ENCODE assay signal across 10 cellular contexts in genomic region chr13:29887030-29887557, GRCh38.
"Had no signal": no experiment of that assay in that cellular context is flagged by ENCODE, and none has a peak within 500 bp of the region (broad histone marks: within the 10 kb centered on the region; RNA-seq: fewer than 3 reads in every experiment).

No MANE protein-coding gene starts in this region.

- H3K27me3 Mint-ChIP-seq: activated naive CD8-positive, alpha-beta T cell treated with anti-CD3 and anti-CD28 coated beads, Interleukin-2, amount 10 ng/mL, durations not matched to agents 7 days and 5 days; effector memory CD8-positive, alpha-beta T cell; type B pancreatic cell had no signal

- H3K36me3 Mint-ChIP-seq: activated naive CD8-positive, alpha-beta T cell treated with anti-CD3 and anti-CD28 coated beads, Interleukin-2, amount 10 ng/mL, durations not matched to agents 7 days and 5 days; mesothelial cell of epicardium; type B pancreatic cell had no signal

- H3K27ac Mint-ChIP-seq: activated naive CD8-positive, alpha-beta T cell treated with anti-CD3 and anti-CD28 coated beads, Interleukin-2, amount 10 ng/mL, durations not matched to agents 7 days and 5 days; mesothelial cell of epicardium; type B pancreatic cell had no signal

- H3K9me3 Mint-ChIP-seq: activated naive CD8-positive, alpha-beta T cell treated with anti-CD3 and anti-CD28 coated beads, Interleukin-2, amount 10 ng/mL, durations not matched to agents 7 days and 5 days; effector memory CD8-positive, alpha-beta T cell; mesothelial cell of epicardium had no signal

- DNase-seq: activated naive CD8-positive, alpha-beta T cell treated with anti-CD3 and anti-CD28 coated beads, Interleukin-2, amount 10 ng/mL, durations not matched to agents 7 days and 5 days; aorta; dermis blood vessel endothelial cell; heart left ventricle; left cardiac atrium; lower lobe of right lung; pancreas had no signal

- ATAC-seq: heart left ventricle, left cardiac atrium, lower lobe of right lung, pancreas had no signal

- H3K4me3 Mint-ChIP-seq: activated naive CD8-positive, alpha-beta T cell treated with anti-CD3 and anti-CD28 coated beads, Interleukin-2, amount 10 ng/mL, durations not matched to agents 7 days and 5 days; mesothelial cell of epicardium; type B pancreatic cell had no signal
